1 cellular context compared by ENCODE assay signal in genomic region chr15:52019394-52020252, GRCh38.
A peak's percentile ranks its signal among the peaks of the same experiment; 100 is the strongest.
TF ChIP-seq lines count a peak whose summit lies in the region.

No MANE protein-coding gene starts in this region.

TF ChIP-seq in HepG2, 621 proteins besides CTCF, POLR2A, EP300 and RAD21 (continued from another document and continues in another):
- TF ChIP-seq GPBP1L1 (CRISPR knock-in tag; IDR thresholded peaks at IDR 0.05) (no peak), ZNF672 (CRISPR knock-in tag; IDR thresholded peaks at IDR 0.05) (peak; percentile 42; the same call in 1 of the 2 replicates), NKX3-1 (CRISPR knock-in tag; IDR thresholded peaks at IDR 0.05) (0 out of 2 replicates have a peak, but pooled peaks have one; percentile 37), HBP1 (CRISPR knock-in tag; IDR thresholded peaks at IDR 0.05; ENCODE audit: low read depth) (peak; percentile 51; the same call in 1 of the 2 replicates), ZNF780A (CRISPR knock-in tag; IDR thresholded peaks at IDR 0.05) (peak; percentile 38; the same call in 1 of the 2 replicates), ZNF331 (CRISPR knock-in tag; IDR thresholded peaks at IDR 0.05) (peak; percentile 35; the same call in 1 of the 2 replicates), RERE (CRISPR knock-in tag; IDR thresholded peaks at IDR 0.05; ENCODE audit: low read depth) (no peak), FOXA1 (IDR thresholded peaks at IDR 0.05) (no peak), FOXA1 (CRISPR knock-in tag; IDR thresholded peaks at IDR 0.05) (peak; percentile 35; the same call in 1 of the 2 replicates), MEIS2 (CRISPR knock-in tag; IDR thresholded peaks at IDR 0.05) (peak; percentile 48; the same call in 1 of the 2 replicates), E2F5 (CRISPR knock-in tag; conservative IDR thresholded peaks at IDR 0.05) (peak; percentile 47; the same call in 1 of the 2 replicates), SP2 (CRISPR knock-in tag; IDR thresholded peaks at IDR 0.05) (no peak), TAF15 (IDR thresholded peaks at IDR 0.05; ENCODE audit: low read depth, low read length, poor library complexity, severe bottlenecking) (no peak), DNMT1 (CRISPR knock-in tag; IDR thresholded peaks at IDR 0.05) (no peak), TMF1 (CRISPR knock-in tag; IDR thresholded peaks at IDR 0.05; ENCODE audit: low read depth) (no peak; the same call in 1 of the 2 replicates), HNF4G (IDR thresholded peaks at IDR 0.05; ENCODE audit: borderline replicate concordance, low read depth, low read length) (peak; percentile 74; the same call in 1 of the 2 replicates), HNF4G (CRISPR knock-in tag; IDR thresholded peaks at IDR 0.05; ENCODE audit: borderline replicate concordance, low read depth) (no peak; the same call in 1 of the 2 replicates), RFX5 (IDR thresholded peaks at IDR 0.05; ENCODE audit: low read depth, low read length) (no peak), SOX13 (IDR thresholded peaks at IDR 0.05) (no peak), SOX13 (CRISPR knock-in tag; conservative IDR thresholded peaks at IDR 0.05 in 1 of 2, IDR thresholded peaks at IDR 0.05 in 1 of 2) (peak in 1 of 2 experiments; percentile 30; a peak in 2 of 4 replicates), PAXIP1 (CRISPR knock-in tag; conservative IDR thresholded peaks at IDR 0.05) (peak; percentile 26), POGK (CRISPR knock-in tag; conservative IDR thresholded peaks at IDR 0.05) (no peak), RBM39 (IDR thresholded peaks at IDR 0.05; ENCODE audit: low read depth, low read length, poor library complexity, severe bottlenecking) (no peak), NCOA1 (CRISPR knock-in tag; IDR thresholded peaks at IDR 0.05) (no peak), TSC22D2 (CRISPR knock-in tag; IDR thresholded peaks at IDR 0.05; ENCODE audit: borderline replicate concordance) (no peak), ZNF678 (CRISPR knock-in tag; IDR thresholded peaks at IDR 0.05) (no peak), ZNF121 (CRISPR knock-in tag; IDR thresholded peaks at IDR 0.05) (peak; percentile 34; the same call in 1 of the 2 replicates), PRDM10 (CRISPR knock-in tag; IDR thresholded peaks at IDR 0.05; ENCODE audit: low read depth) (no peak), ZIK1 (CRISPR knock-in tag; IDR thresholded peaks at IDR 0.05; ENCODE audit: borderline replicate concordance, low read depth) (no peak), ZNF451 (CRISPR knock-in tag; IDR thresholded peaks at IDR 0.05) (0 out of 2 replicates have a peak, but pooled peaks have one; percentile 49), ZNF256 (CRISPR knock-in tag; conservative IDR thresholded peaks at IDR 0.05) (no peak), GABPA (IDR thresholded peaks at IDR 0.05; ENCODE audit: low read depth, low read length) (no peak), GABPA (CRISPR knock-in tag; IDR thresholded peaks at IDR 0.05; ENCODE audit: low read depth) (no peak), JUND (CRISPR knock-in tag; IDR thresholded peaks at IDR 0.05) (peak; percentile 77), DZIP1 (CRISPR knock-in tag; IDR thresholded peaks at IDR 0.05) (no peak), ZNF44 (CRISPR knock-in tag; IDR thresholded peaks at IDR 0.05) (no peak), ZNF614 (CRISPR knock-in tag; IDR thresholded peaks at IDR 0.05; ENCODE audit: borderline replicate concordance) (no peak)
